In the genomic region with DNA sequence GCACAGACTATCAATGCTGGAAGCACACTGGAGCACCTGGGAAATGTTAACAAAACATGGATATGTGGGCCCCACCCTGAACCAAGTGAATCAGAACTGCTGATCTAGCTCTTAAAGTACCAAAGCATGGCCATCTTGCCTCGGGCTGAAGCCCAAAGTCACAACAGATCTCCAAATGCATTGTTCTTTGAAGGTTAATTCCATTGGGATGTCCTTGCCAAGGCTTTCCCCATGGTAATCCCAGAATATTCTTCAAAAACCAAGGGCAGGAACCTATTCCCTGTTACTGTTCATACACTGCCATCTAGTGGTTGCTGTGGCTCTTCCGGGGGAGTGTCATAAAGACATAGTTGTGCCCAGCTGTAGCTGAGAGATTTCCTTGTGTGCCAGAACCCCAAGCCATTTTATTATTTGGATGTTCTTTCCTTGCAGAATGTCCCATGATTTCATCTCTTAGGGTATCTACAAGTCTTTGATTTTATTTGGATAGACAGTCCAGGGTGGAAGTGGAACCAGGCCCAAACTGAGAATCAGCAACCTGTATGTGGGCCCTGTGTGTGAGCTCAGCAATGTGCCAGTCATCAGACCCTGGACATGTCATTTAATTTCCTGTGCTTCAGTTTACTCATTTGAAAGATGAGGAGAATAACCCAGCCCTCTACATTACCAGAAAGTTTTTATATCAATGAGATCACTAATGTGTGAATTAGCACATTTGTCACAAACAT, we compare ENCODE assay signal across 8 cellular contexts.
A peak's percentile ranks its signal among the peaks of the same experiment; 100 is the strongest.
DNase-seq lines count a peak whose midpoint lies in the region; ATAC-seq and TF ChIP-seq lines count a peak whose summit lies in the region.

No MANE protein-coding gene starts in this region.

- no peak overlapping the region for H3K27ac ChIP-seq in HCT116 (ENCODE audit: low read depth, low read length)

- H3K4me3 ChIP-seq in HCT116 (replicated peaks in 1 of 2; ENCODE audit: low read depth in 1 of 2, low read length in 2 of 2) (no peak overlapping the region), epithelial cell of proximal tubule (ENCODE audit: low read depth, low read length) (no peak overlapping the region)

- no peaks in the 10 kb centered on the region for H3K36me3 Mint-ChIP-seq in activated T-cell treated with anti-CD3 and anti-CD28 coated beads, Interleukin-2, amount 50 U/mL, for 72 hours (ENCODE audit: insufficient read depth in 2 of 2)

- no peak for TF ChIP-seq POLR2A in HCT116 (IDR thresholded peaks at IDR 0.05; ENCODE audit: borderline replicate concordance, extremely low read depth, insufficient read depth, insufficient read length)

- no peaks in the 10 kb centered on the region for H3K27me3 Mint-ChIP-seq in activated T-cell treated with anti-CD3 and anti-CD28 coated beads, Interleukin-2, amount 50 U/mL, for 72 hours (ENCODE audit: low read depth)

- H3K9me3 ChIP-seq in HCT116 (ENCODE audit: control insufficient read depth in 1 of 2, insufficient read depth in 1 of 2, low read depth in 1 of 2, low read length in 2 of 2): no peaks in the 10 kb centered on the region

- H3K4me2 ChIP-seq in HCT116 (ENCODE audit: low read length): no peak overlapping the region

- DNase-seq in activated T-cell treated with anti-CD3 and anti-CD28 coated beads, Interleukin-2, amount 50 U/mL, for 72 hours: peak; percentile 12 to 22
- DNase-seq in activated T-cell treated with anti-CD3 and anti-CD28 coated beads, Interleukin-2, amount 50 U/mL, for 1 hour: no peak
- DNase-seq in HCT116 (ENCODE audit: low read depth, low spot score) (peak; percentile 72), MV-4-11 (lab: John Stamatoyannopoulos, UW) (peak; percentile 60), SHP77 (lab: John Stamatoyannopoulos, UW) (peak; percentile 81 to 84), epithelial cell of proximal tubule (ENCODE audit: low read depth) (peak; percentile 52), middle frontal gyrus (ENCODE audit: extremely low spot score, low spot score) (peak; percentile 82)
- DNase-seq in effector CD4-positive, alpha-beta T cell: no peak

- POLR2A ChIA-PET in HCT116 (lab: Charles Lee): no interaction called here

- H3K4me3 Mint-ChIP-seq in activated T-cell treated with anti-CD3 and anti-CD28 coated beads, Interleukin-2, amount 50 U/mL, for 72 hours: no peak overlapping the region

- no peak overlapping the region for H3K9ac ChIP-seq in HCT116 (ENCODE audit: low read length)

- no peaks in the 10 kb centered on the region for H3K4me1 Mint-ChIP-seq in activated T-cell treated with anti-CD3 and anti-CD28 coated beads, Interleukin-2, amount 50 U/mL, for 72 hours (ENCODE audit: low read depth)

- RAD21 ChIA-PET in HCT116 (lab: Charles Lee; ENCODE audit: low non-redundant PET in 1 of 2, low total read pairs in 2 of 2, uncharacterized antibody in 2 of 2, unreplicated experiment in 2 of 2): interaction anchor here (1.0 to 1.5 kb wide), 3 partner anchors 149 to 1144 kb away, joined by 3 to 6 read pairs (median 3); no protein-coding TSS in a partner anchor

- H3K27me3 ChIP-seq in HCT116 (ENCODE audit: insufficient read depth, low read length): peaks cover 4% of the 10 kb centered on the region; the same call in 1 of the 2 replicates

- H3K27ac Mint-ChIP-seq in activated T-cell treated with anti-CD3 and anti-CD28 coated beads, Interleukin-2, amount 50 U/mL, for 72 hours: no peak overlapping the region

- H3K36me3 ChIP-seq in HCT116 (ENCODE audit: control insufficient read depth in 1 of 2, insufficient read depth in 2 of 2, low read length in 2 of 2): no peaks in the 10 kb centered on the region

- H2AFZ ChIP-seq in HCT116 (ENCODE audit: low read depth, low read length, poor library complexity, severe bottlenecking): peak overlapping the region; percentile 67

- peaks cover 0 to 7% of the 10 kb centered on the region in 2 experiments; a peak in 1 of 4 replicates for H3K4me1 ChIP-seq in HCT116 (ENCODE audit: control insufficient read depth in 1 of 2, insufficient read depth in 2 of 2, low read length in 2 of 2)

- intact Hi-C loops in HCT116 (cut with micrococcal nuclease): loop anchor here (1.0 to 10.0 kb wide), 12 partner anchors 98 to 1144 kb away; no protein-coding TSS in a partner anchor

- TF ChIP-seq RAD21 in HCT116 (IDR thresholded peaks at IDR 0.05; ENCODE audit: low read depth): peak; percentile 99

- no peaks in the 10 kb centered on the region for H3K79me2 ChIP-seq in HCT116 (ENCODE audit: insufficient read depth, low read length)

- peak; percentile 87 to 94 (median 87) for TF ChIP-seq CTCF in HCT116 (IDR thresholded peaks at IDR 0.05 in 2 of 3, conservative IDR thresholded peaks at IDR 0.05 in 1 of 3; ENCODE audit: borderline replicate concordance in 1 of 3, insufficient read depth in 1 of 3, low read depth in 2 of 3, low read length in 2 of 3)
- TF ChIP-seq CTCF in epithelial cell of proximal tubule (conservative IDR thresholded peaks at IDR 0.05; ENCODE audit: low read depth, low read length): peak; percentile 91

- H3K9me3 Mint-ChIP-seq in activated T-cell treated with anti-CD3 and anti-CD28 coated beads, Interleukin-2, amount 50 U/mL, for 72 hours: no peaks in the 10 kb centered on the region

- no TSS peak for BruUV-seq in HCT116 (replicated peaks; lab: Mats Ljungman, UMichigan)

- CTCF ChIA-PET in HCT116 (lab: Charles Lee): interaction anchor here (0.6 to 3.8 kb wide), 18 partner anchors 13 to 1222 kb away, joined by 3 to 21 read pairs (median 4); no protein-coding TSS in a partner anchor

- no peaks in the 10 kb centered on the region for H3K9me2 ChIP-seq in HCT116 (ENCODE audit: insufficient read depth)

- no peaks in the 10 kb centered on the region for H4K20me1 ChIP-seq in HCT116 (ENCODE audit: insufficient read depth)

- ATAC-seq in activated T-cell treated with anti-CD3 and anti-CD28 coated beads, Interleukin-2, amount 50 U/mL, for 72 hours (replicated peaks in 1 of 2): no peak
- peak; percentile 93 for ATAC-seq in HCT116

TF ChIP-seq in HCT116, 20 proteins besides CTCF, POLR2A, EP300 and RAD21:
- TF ChIP-seq CBX3 (IDR thresholded peaks at IDR 0.05; ENCODE audit: low read depth): peak; percentile 82
- TF ChIP-seq, protein P1, sequence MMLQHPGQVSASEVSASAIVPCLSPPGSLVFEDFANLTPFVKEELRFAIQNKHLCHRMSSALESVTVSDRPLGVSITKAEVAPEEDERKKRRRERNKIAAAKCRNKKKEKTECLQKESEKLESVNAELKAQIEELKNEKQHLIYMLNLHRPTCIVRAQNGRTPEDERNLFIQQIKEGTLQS (IDR thresholded peaks at IDR 0.05): no peak

Comparison
In these comparisons a context has a peak if more than half of its experiments do, and no peak if none do; other contexts are left out.
1. DNase-seq: peak in activated T-cell treated with anti-CD3 and anti-CD28 coated beads, Interleukin-2, amount 50 U/mL, for 72 hours (2 of 2), HCT116 (single experiment), MV-4-11 (single experiment), SHP77 (2 of 2), epithelial cell of proximal tubule (single experiment) and middle frontal gyrus (single experiment); none in activated T-cell treated with anti-CD3 and anti-CD28 coated beads, Interleukin-2, amount 50 U/mL, for 1 hour (single experiment) and effector CD4-positive, alpha-beta T cell (single experiment).